Comparison of ENCODE assay signal across 1 cellular context in the genomic region with DNA sequence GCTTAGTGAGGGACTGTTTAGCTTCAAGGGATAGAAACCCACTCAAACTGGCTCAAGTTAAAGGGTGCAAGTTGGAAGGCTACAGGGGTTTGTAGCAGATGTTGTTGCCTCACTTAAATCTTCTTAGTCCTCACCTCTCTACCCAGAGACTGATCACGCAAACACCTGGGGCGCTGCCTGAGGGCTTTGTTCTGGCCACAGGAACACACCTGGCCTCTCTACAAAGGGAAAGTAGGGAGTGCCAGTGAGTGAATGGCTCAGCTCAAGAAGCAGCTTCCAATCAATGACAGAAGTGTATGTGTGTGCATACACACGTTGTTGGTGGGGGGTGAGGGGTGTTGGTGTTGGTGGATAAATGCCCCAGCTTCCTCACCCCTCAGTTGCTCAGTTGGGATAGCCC.
TF ChIP-seq lines count a peak whose summit lies in the region.

No MANE protein-coding gene starts in this region.

TF ChIP-seq in WTC11, 78 proteins besides CTCF, POLR2A, EP300 and RAD21 (continued from another document):
- TF ChIP-seq, protein P1, sequence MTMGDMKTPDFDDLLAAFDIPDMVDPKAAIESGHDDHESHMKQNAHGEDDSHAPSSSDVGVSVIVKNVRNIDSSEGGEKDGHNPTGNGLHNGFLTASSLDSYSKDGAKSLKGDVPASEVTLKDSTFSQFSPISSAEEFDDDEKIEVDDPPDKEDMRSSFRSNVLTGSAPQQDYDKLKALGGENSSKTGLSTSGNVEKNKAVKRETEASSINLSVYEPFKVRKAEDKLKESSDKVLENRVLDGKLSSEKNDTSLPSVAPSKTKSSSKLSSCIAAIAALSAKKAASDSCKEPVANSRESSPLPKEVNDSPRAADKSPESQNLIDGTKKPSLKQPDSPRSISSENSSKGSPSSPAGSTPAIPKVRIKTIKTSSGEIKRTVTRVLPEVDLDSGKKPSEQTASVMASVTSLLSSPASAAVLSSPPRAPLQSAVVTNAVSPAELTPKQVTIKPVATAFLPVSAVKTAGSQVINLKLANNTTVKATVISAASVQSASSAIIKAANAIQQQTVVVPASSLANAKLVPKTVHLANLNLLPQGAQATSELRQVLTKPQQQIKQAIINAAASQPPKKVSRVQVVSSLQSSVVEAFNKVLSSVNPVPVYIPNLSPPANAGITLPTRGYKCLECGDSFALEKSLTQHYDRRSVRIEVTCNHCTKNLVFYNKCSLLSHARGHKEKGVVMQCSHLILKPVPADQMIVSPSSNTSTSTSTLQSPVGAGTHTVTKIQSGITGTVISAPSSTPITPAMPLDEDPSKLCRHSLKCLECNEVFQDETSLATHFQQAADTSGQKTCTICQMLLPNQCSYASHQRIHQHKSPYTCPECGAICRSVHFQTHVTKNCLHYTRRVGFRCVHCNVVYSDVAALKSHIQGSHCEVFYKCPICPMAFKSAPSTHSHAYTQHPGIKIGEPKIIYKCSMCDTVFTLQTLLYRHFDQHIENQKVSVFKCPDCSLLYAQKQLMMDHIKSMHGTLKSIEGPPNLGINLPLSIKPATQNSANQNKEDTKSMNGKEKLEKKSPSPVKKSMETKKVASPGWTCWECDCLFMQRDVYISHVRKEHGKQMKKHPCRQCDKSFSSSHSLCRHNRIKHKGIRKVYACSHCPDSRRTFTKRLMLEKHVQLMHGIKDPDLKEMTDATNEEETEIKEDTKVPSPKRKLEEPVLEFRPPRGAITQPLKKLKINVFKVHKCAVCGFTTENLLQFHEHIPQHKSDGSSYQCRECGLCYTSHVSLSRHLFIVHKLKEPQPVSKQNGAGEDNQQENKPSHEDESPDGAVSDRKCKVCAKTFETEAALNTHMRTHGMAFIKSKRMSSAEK (CRISPR knock-in tag; IDR thresholded peaks at IDR 0.05; ENCODE audit: borderline replicate concordance): no peak
TF ChIP-seq in WTC11: peak in this region for 4.
